20 cellular contexts compared by ENCODE assay signal in genomic region chr4:68717999-68718398, GRCh38.
DNase-seq lines count a peak whose midpoint lies in the region; ATAC-seq and FAIRE-seq lines count a peak whose summit lies in the region.
"Had no signal": no experiment of that assay in that cellular context is flagged by ENCODE, and none has a peak within 500 bp of the region (broad histone marks: within the 10 kb centered on the region; RNA-seq: fewer than 3 reads in every experiment).

No MANE protein-coding gene starts in this region.

- ATAC-seq in HG02840 (IDR thresholded peaks at IDR 0.05; ENCODE audit: low FRiP score, unreplicated experiment) (peak; percentile 87), HG03571 (IDR thresholded peaks at IDR 0.05; ENCODE audit: unreplicated experiment) (peak; percentile 84)
- ATAC-seq: right cardiac atrium; stimulated activated memory B cell treated with anti-CD40 and anti-IgM and Interleukin-4, amounts not matched to agents 10 μg/mL and 1 μg/mL and 100 μg/mL, for 72 hours had no signal

- DNase-seq in GM19239 (ENCODE audit: insufficient read length, low spot score) (no peak), NCI-H1694 (lab: John Stamatoyannopoulos, UW) (no peak), GM03348 (ENCODE audit: low spot score) (no peak), HTR-8/SVneo (ENCODE audit: insufficient read length, low spot score) (no peak), NCI-H128 (lab: John Stamatoyannopoulos, UW; ENCODE audit: unreplicated experiment) (no peak)
- DNase-seq: activated CD4-positive, alpha-beta T cell treated with anti-CD3 and anti-CD28 coated beads, Interleukin-2, amount 10 ng/mL, durations not matched to agents 24 days and 14 days; brain microvascular endothelial cell; CD8-positive, alpha-beta memory T cell; dermis blood vessel endothelial cell; DMS79 treated with DMSO at 0.1 percent for 48 hours; GOT3; Karpas-422; NCI-H1105 treated with DMSO at 0.1 percent for 48 hours; NCI-H526 treated with DMSO at 0.1 percent for 48 hours; nucleus accumbens; right cardiac atrium; SHP77 had no signal

- FAIRE-seq in GM19239 (lab: Jason Lieb, UNC), result peak; percentile 59
- no peak for FAIRE-seq in HTR-8/SVneo (lab: Jason Lieb, UNC)
